In genomic region chr7:146926833-146927232, GRCh38 we compare ENCODE assay signal across 25 cellular contexts.
"Had no signal": no experiment of that assay in that cellular context is flagged by ENCODE, and none has a peak within 500 bp of the region (broad histone marks: within the 10 kb centered on the region; RNA-seq: fewer than 3 reads in every experiment).

No MANE protein-coding gene starts in this region.

- ATAC-seq: gastroesophageal sphincter; left lung; lower lobe of right lung; psoas muscle; stimulated activated effector memory CD8-positive, alpha-beta T cell treated with anti-CD3 and anti-CD28 coated beads, Interleukin-12 subunit alpha, Interleukin-12 subunit beta, amount 100 ng/mL, for 72 hours; stimulated activated naive CD8-positive, alpha-beta T cell treated with anti-CD3 and anti-CD28 coated beads, Interleukin-15, Interleukin-2, amounts not matched to agents 100 U/mL and 50 U/mL, for 24 hours; upper lobe of right lung had no signal

- H3K27me3 ChIP-seq: esophagus muscularis mucosa, gastroesophageal sphincter, left lung, neutrophil, sigmoid colon, testis, tibial nerve, upper lobe of right lung, vagina had no signal

- H3K4me3 Mint-ChIP-seq: memory B cell; naive B cell; stimulated activated effector memory CD8-positive, alpha-beta T cell treated with anti-CD3 and anti-CD28 coated beads, Interleukin-12 subunit alpha, Interleukin-12 subunit beta, amount 100 ng/mL, for 72 hours had no signal

- H3K4me3 ChIP-seq: esophagus muscularis mucosa, gastroesophageal sphincter, left lung, lower lobe of right lung, psoas muscle, sigmoid colon, skin epidermis, testis, tibial nerve, upper lobe of right lung, vagina had no signal

- H3K27ac Mint-ChIP-seq: memory B cell; naive B cell; stimulated activated effector memory CD8-positive, alpha-beta T cell treated with anti-CD3 and anti-CD28 coated beads, Interleukin-12 subunit alpha, Interleukin-12 subunit beta, amount 100 ng/mL, for 72 hours had no signal

- H3K9me3 ChIP-seq: esophagus muscularis mucosa, gastroesophageal sphincter, lower lobe of right lung, neutrophil, psoas muscle, sigmoid colon, testis, tibial nerve, upper lobe of right lung, vagina had no signal

- H3K4me1 Mint-ChIP-seq: memory B cell; naive B cell; stimulated activated effector memory CD8-positive, alpha-beta T cell treated with anti-CD3 and anti-CD28 coated beads, Interleukin-12 subunit alpha, Interleukin-12 subunit beta, amount 100 ng/mL, for 72 hours had no signal

- DNase-seq: effector memory CD4-positive, alpha-beta T cell; foreskin fibroblast; glutamatergic neuron; islet precursor cell; left lung; lower lobe of right lung; naive B cell; psoas muscle; retina; sigmoid colon; stimulated activated CD4-positive, alpha-beta T cell treated with anti-CD3 and anti-CD28 coated beads, Interleukin-12 subunit alpha, Interleukin-12 subunit beta, amount 100 ng/mL, for 4 hours; stimulated activated CD4-positive, alpha-beta T cell treated with anti-CD3 and anti-CD28 coated beads, Interleukin-2, amount 100 ng/mL, for 48 hours; stimulated activated CD8-positive, alpha-beta memory T cell treated with anti-CD3 and anti-CD28 coated beads, Interleukin-4, amount 100 ng/mL, for 48 hours; stimulated activated naive CD8-positive, alpha-beta T cell treated with anti-CD3 and anti-CD28 coated beads, Interleukin-15, Interleukin-2, amounts not matched to agents 100 U/mL and 50 U/mL, for 24 hours; testis; upper lobe of right lung had no signal

- H3K27ac ChIP-seq: epithelial cell of prostate, esophagus muscularis mucosa, gastroesophageal sphincter, left lung, lower lobe of right lung, neutrophil, psoas muscle, sigmoid colon, skin epidermis, testis, tibial nerve, upper lobe of right lung, vagina had no signal

- H3K36me3 ChIP-seq: esophagus muscularis mucosa, gastroesophageal sphincter, left lung, lower lobe of right lung, neutrophil, sigmoid colon, tibial nerve, upper lobe of right lung, vagina had no signal

- H3K36me3 Mint-ChIP-seq: memory B cell; naive B cell; stimulated activated effector memory CD8-positive, alpha-beta T cell treated with anti-CD3 and anti-CD28 coated beads, Interleukin-12 subunit alpha, Interleukin-12 subunit beta, amount 100 ng/mL, for 72 hours had no signal

- H3K4me1 ChIP-seq: esophagus muscularis mucosa, gastroesophageal sphincter, left lung, lower lobe of right lung, psoas muscle, sigmoid colon, testis, tibial nerve, upper lobe of right lung, vagina had no signal

- H3K27me3 Mint-ChIP-seq: memory B cell, naive B cell had no signal
